27 cellular contexts compared by ENCODE assay signal in genomic region chrX:78102100-78102499, GRCh38. TPM values are rescaled to one million over a fixed set of nuclear protein-coding genes. Genes with fewer than 3 reads are reported as not detected.
DNase-seq lines count a peak whose midpoint lies in the region; ATAC-seq and TF ChIP-seq lines count a peak whose summit lies in the region.
"Had no signal": no experiment of that assay in that cellular context is flagged by ENCODE, and none has a peak within 500 bp of the region (broad histone marks: within the 10 kb centered on the region; RNA-seq: fewer than 3 reads in every experiment).

No MANE protein-coding gene starts in this region.

- no peak overlapping the region for H3K4me3 ChIP-seq in KMS-11 (IDR thresholded peaks at IDR 0.05; ENCODE audit: insufficient read depth, low read depth, low read length)
- peak overlapping the region in 1 of 4 experiments; percentile 34 for H3K4me3 ChIP-seq in fibroblast of lung (replicated peaks in 1 of 4; ENCODE audit: control extremely low read depth in 1 of 4, insufficient read depth in 1 of 4, low read depth in 3 of 4, low read length in 4 of 4)
- H3K4me3 ChIP-seq in WERI-Rb-1 (ENCODE audit: low read depth, low read length), result no peak overlapping the region
- H3K4me3 ChIP-seq: adrenal gland, cardiac muscle cell, left lung, pancreas, right atrium auricular region, tibial artery had no signal

- no peak overlapping the region for H3K4me3 Mint-ChIP-seq in T-helper 1 cell treated with Interleukin-12 subunit alpha and Interleukin-12 subunit beta and Interleukin-4 antibody, amounts not matched to agents 30 μg/mL and 1 μg/mL, for 36 hours
- H3K4me3 Mint-ChIP-seq: stimulated activated naive CD8-positive, alpha-beta T cell treated with anti-CD3 and anti-CD28 coated beads, Interleukin-15, Interleukin-2, amounts not matched to agents 100 ng/mL and 50 ng/mL, for 24 hours had no signal

- H3K27me3 Mint-ChIP-seq in T-helper 1 cell treated with Interleukin-12 subunit alpha and Interleukin-12 subunit beta and Interleukin-4 antibody, amounts not matched to agents 30 μg/mL and 1 μg/mL, for 36 hours (ENCODE audit: low read depth), result no peaks in the 10 kb centered on the region
- H3K27me3 Mint-ChIP-seq: CD4-positive, CD25-positive, alpha-beta regulatory T cell; stimulated activated naive CD8-positive, alpha-beta T cell treated with anti-CD3 and anti-CD28 coated beads, Interleukin-15, Interleukin-2, amounts not matched to agents 100 ng/mL and 50 ng/mL, for 24 hours had no signal

- H3K4me1 Mint-ChIP-seq in T-helper 1 cell treated with Interleukin-12 subunit alpha and Interleukin-12 subunit beta and Interleukin-4 antibody, amounts not matched to agents 30 μg/mL and 1 μg/mL, for 36 hours (ENCODE audit: low read depth), result peaks cover 30% of the 10 kb centered on the region

- H3K79me2 ChIP-seq in KMS-11 (ENCODE audit: insufficient read depth, low read depth), result peaks cover 30% of the 10 kb centered on the region
- peaks cover 30% of the 10 kb centered on the region for H3K79me2 ChIP-seq in fibroblast of lung (ENCODE audit: control insufficient read depth, insufficient read depth, low read length)

- H3K9me3 ChIP-seq in fibroblast of lung (ENCODE audit: control insufficient read depth, insufficient read depth, low read depth, low read length) (no peaks in the 10 kb centered on the region), WERI-Rb-1 (ENCODE audit: severe bottlenecking) (peaks cover 2% of the 10 kb centered on the region)
- H3K9me3 ChIP-seq: adrenal gland, left lung, pancreas, right atrium auricular region, tibial artery had no signal

- H3K27ac ChIP-seq in KMS-11 (no peak overlapping the region), fibroblast of lung (ENCODE audit: insufficient read depth, low read length) (peak overlapping the region; percentile 36), WERI-Rb-1 (no peak overlapping the region)
- H3K27ac ChIP-seq: adrenal gland, cardiac muscle cell, foreskin keratinocyte, left lung, pancreas, right atrium auricular region, tibial artery had no signal

- peak overlapping the region; percentile 87 for H3K27ac Mint-ChIP-seq in T-helper 1 cell treated with Interleukin-12 subunit alpha and Interleukin-12 subunit beta and Interleukin-4 antibody, amounts not matched to agents 30 μg/mL and 1 μg/mL, for 36 hours

- peaks cover 7% of the 10 kb centered on the region for H4K20me1 ChIP-seq in KMS-11 (ENCODE audit: insufficient read depth)
- peaks cover 3% of the 10 kb centered on the region for H4K20me1 ChIP-seq in fibroblast of lung (ENCODE audit: control insufficient read depth, extremely low read depth, insufficient read depth, low read length)

- H3K9ac ChIP-seq in KMS-11, result no peak overlapping the region
- no peak overlapping the region for H3K9ac ChIP-seq in fibroblast of lung (ENCODE audit: insufficient read depth, low read length)

- H3K36me3 ChIP-seq in KMS-11 (ENCODE audit: insufficient read depth) (no peaks in the 10 kb centered on the region), fibroblast of lung (ENCODE audit: control insufficient read depth, insufficient read depth, low read length) (no peaks in the 10 kb centered on the region), WERI-Rb-1 (peaks cover 4% of the 10 kb centered on the region)
- H3K36me3 ChIP-seq: adrenal gland, cardiac muscle cell, left lung, pancreas, right atrium auricular region, tibial artery had no signal

- H2AFZ ChIP-seq in KMS-11 (ENCODE audit: low read depth) (0 out of 2 replicates have a peak overlapping the region, but pooled peaks have one; percentile 18), fibroblast of lung (ENCODE audit: low read length) (peak overlapping the region; percentile 20)

- H3K4me1 ChIP-seq in KMS-11 (ENCODE audit: low read depth, poor library complexity, severe bottlenecking) (peaks cover 26% of the 10 kb centered on the region), fibroblast of lung (ENCODE audit: control insufficient read depth, extremely low read depth, insufficient read depth, low read length) (no peaks in the 10 kb centered on the region)

- H3K9me3 Mint-ChIP-seq in T-helper 1 cell treated with Interleukin-12 subunit alpha and Interleukin-12 subunit beta and Interleukin-4 antibody, amounts not matched to agents 30 μg/mL and 1 μg/mL, for 36 hours, result no peaks in the 10 kb centered on the region
- H3K9me3 Mint-ChIP-seq: CD4-positive, CD25-positive, alpha-beta regulatory T cell; stimulated activated naive CD8-positive, alpha-beta T cell treated with anti-CD3 and anti-CD28 coated beads, Interleukin-15, Interleukin-2, amounts not matched to agents 100 ng/mL and 50 ng/mL, for 24 hours had no signal

- H3K4me2 ChIP-seq in KMS-11, result no peak overlapping the region
- no peak overlapping the region for H3K4me2 ChIP-seq in fibroblast of lung (ENCODE audit: extremely low read depth, insufficient read depth, low read length)

- TF ChIP-seq CTCF in KMS-11 (conservative IDR thresholded peaks at IDR 0.05; ENCODE audit: low read depth, low read length) (no peak), fibroblast of lung (conservative IDR thresholded peaks at IDR 0.05 in 1 of 2, IDR thresholded peaks at IDR 0.05 in 1 of 2; ENCODE audit: low read depth in 1 of 2, low read length in 2 of 2) (no peak), WERI-Rb-1 (IDR thresholded peaks at IDR 0.05; ENCODE audit: low read depth, low read length) (no peak)

- DNase-seq in Caki2 (ENCODE audit: low read depth), result peak; percentile 52
- peak in 1 of 2 donors; percentile 45 for DNase-seq in fibroblast of lung (ENCODE audit: low read depth in 2 of 2)
- DNase-seq in WERI-Rb-1, result no peak
- no peak for DNase-seq in amniotic stem cell (lab: John Stamatoyannopoulos, UW)
- DNase-seq: activated CD4-positive, CD25-positive, alpha-beta regulatory T cell; adrenal gland; CD4-positive, CD25-positive, alpha-beta regulatory T cell; foreskin keratinocyte; left lung; naive B cell; NCI-H1417 treated with DMSO at 0.1 percent for 48 hours; NCI-H510A treated with DMSO at 0.1 percent for 48 hours; NK-92 treated with Interleukin-12 subunit alpha and Interleukin-12 subunit beta, amount 100 ng/mL, for 24 hours; pancreas; RPMI8226; stimulated activated CD4-positive, alpha-beta T cell treated with anti-CD3 and anti-CD28 coated beads, Interleukin-4, amount 100 ng/mL, for 24 hours; T1000; tibial artery had no signal

- in situ Hi-C loops in Caki2 (cut with HindIII; ENCODE audit: low pct_unique_long_range_greater_than_20kb, low sequenced_read_pairs), result no loop called here

- H3K27me3 ChIP-seq in KMS-11 (ENCODE audit: insufficient read depth, low read depth) (no peaks in the 10 kb centered on the region), fibroblast of lung (ENCODE audit: control insufficient read depth, insufficient read depth, low read length) (no peaks in the 10 kb centered on the region), WERI-Rb-1 (ENCODE audit: insufficient read depth, low read depth, severe bottlenecking) (peaks cover 3% of the 10 kb centered on the region)
- H3K27me3 ChIP-seq: cardiac muscle cell, foreskin keratinocyte, left lung, right atrium auricular region, tibial artery had no signal

- ATAC-seq in HG03469 (IDR thresholded peaks at IDR 0.05; ENCODE audit: unreplicated experiment) (no peak), HG03354 (IDR thresholded peaks at IDR 0.05; ENCODE audit: poor library complexity, severe bottlenecking, unreplicated experiment) (no peak)
- ATAC-seq: foreskin keratinocyte, HCT116, left lung, pancreas, SK-N-SH treated with all-trans-retinoic acid at 6 μM for 48 hours had no signal

- peaks cover 21% of the 10 kb centered on the region for H3K36me3 Mint-ChIP-seq in T-helper 1 cell treated with Interleukin-12 subunit alpha and Interleukin-12 subunit beta and Interleukin-4 antibody, amounts not matched to agents 30 μg/mL and 1 μg/mL, for 36 hours (ENCODE audit: low read depth)
- H3K36me3 Mint-ChIP-seq: CD4-positive, CD25-positive, alpha-beta regulatory T cell had no signal

RNA-seq across cellular contexts. Expression of gene PGK1, which starts 1.9 kb away (rescaled TPM):
- 995 and 1,058 TPM in 2 replicates for total RNA-seq in Caki2 (2014; rRNA removed; shearing (Covaris generic); ENCODE audit: low replicate concordance)
- 134 and 141 TPM in 2 replicates for total RNA-seq in fibroblast of lung
- 378 and 636 TPM in 2 replicates for polyA plus RNA-seq in fibroblast of lung
- 326 and 513 TPM in 2 replicates for polyA plus RNA-seq in fibroblast of lung (2012)
- polyA minus RNA-seq in fibroblast of lung (ENCODE audit: low replicate concordance), result 353 and 405 TPM in 2 replicates

RNA-seq across cellular contexts. Expression of gene TAF9B, which starts 37.4 kb away (rescaled TPM):
- total RNA-seq in Caki2 (2014; rRNA removed; shearing (Covaris generic); ENCODE audit: low replicate concordance), result 30.0 TPM in 2 replicates
- total RNA-seq in fibroblast of lung, result 21.1 and 29.1 TPM in 2 replicates
- 31.7 and 71.2 TPM in 2 replicates for polyA plus RNA-seq in fibroblast of lung
- 14.4 and 26.4 TPM in 2 replicates for polyA plus RNA-seq in fibroblast of lung (2012)
- 2.4 and 13.9 TPM in 2 replicates for polyA minus RNA-seq in fibroblast of lung (ENCODE audit: low replicate concordance)
